In genomic region chr3:27699067-27699466, GRCh38 we compare ENCODE assay signal across 1 cellular context.
TF ChIP-seq lines count a peak whose summit lies in the region.

No MANE protein-coding gene starts in this region.

TF ChIP-seq in GM12878, 131 proteins besides CTCF, POLR2A, EP300 and RAD21 (continued from another document):
- TF ChIP-seq SKIL (IDR thresholded peaks at IDR 0.05; ENCODE audit: low read depth, poor library complexity, severe bottlenecking) (peak; percentile 25), IKZF2 (IDR thresholded peaks at IDR 0.05) (peak; percentile 29 to 43; a peak in 2 of 4 replicates), SMAD5 (IDR thresholded peaks at IDR 0.05; ENCODE audit: low read depth) (no peak), ZBTB33 (IDR thresholded peaks at IDR 0.05) (no peak), SMAD1 (IDR thresholded peaks at IDR 0.05; ENCODE audit: low read depth, partially characterized antibody) (peak; percentile 41), FOXM1 (IDR thresholded peaks at IDR 0.05; ENCODE audit: low read depth, low read length) (no peak), CHD4 (IDR thresholded peaks at IDR 0.05) (no peak), SIN3A (IDR thresholded peaks at IDR 0.05; ENCODE audit: low read depth, low read length) (no peak), ETV6 (conservative IDR thresholded peaks at IDR 0.05 in 1 of 2, IDR thresholded peaks at IDR 0.05 in 1 of 2; ENCODE audit: borderline replicate concordance in 1 of 2, low read depth in 1 of 2) (no peak)
